1 cellular context compared by ENCODE assay signal in the genomic region with DNA sequence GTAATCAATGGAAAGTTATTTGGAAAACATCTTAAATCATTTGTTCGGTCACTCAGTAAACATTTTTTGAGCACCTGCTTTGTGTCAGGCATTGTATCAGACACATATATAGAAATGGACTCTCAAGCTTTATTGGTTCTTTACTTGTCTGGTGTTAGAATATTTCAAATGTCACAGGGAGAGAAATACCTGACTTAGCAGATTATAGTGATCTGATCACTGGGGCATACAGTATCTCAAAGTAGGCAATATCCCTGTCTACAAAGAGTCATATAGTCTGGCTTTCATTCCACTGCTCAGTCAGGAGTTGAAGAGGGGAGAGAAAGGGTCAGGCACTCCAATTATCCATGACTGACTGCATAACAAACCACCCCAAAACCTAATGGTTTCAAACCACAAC.
TF ChIP-seq lines count a peak whose summit lies in the region.

No MANE protein-coding gene starts in this region.

TF ChIP-seq in IMR-90, 13 proteins besides CTCF, POLR2A, EP300 and RAD21 (continued from another document):
- TF ChIP-seq, protein P1, sequence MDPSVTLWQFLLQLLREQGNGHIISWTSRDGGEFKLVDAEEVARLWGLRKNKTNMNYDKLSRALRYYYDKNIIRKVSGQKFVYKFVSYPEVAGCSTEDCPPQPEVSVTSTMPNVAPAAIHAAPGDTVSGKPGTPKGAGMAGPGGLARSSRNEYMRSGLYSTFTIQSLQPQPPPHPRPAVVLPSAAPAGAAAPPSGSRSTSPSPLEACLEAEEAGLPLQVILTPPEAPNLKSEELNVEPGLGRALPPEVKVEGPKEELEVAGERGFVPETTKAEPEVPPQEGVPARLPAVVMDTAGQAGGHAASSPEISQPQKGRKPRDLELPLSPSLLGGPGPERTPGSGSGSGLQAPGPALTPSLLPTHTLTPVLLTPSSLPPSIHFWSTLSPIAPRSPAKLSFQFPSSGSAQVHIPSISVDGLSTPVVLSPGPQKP (IDR thresholded peaks at IDR 0.05; ENCODE audit: borderline replicate concordance, low read depth, low read length) = no peak
- TF ChIP-seq MAZ (IDR thresholded peaks at IDR 0.05; ENCODE audit: borderline replicate concordance, low read depth, low read length) = no peak
TF ChIP-seq in IMR-90: peak in this region for 1.
